11 cellular contexts compared by ENCODE assay signal in the genomic region with DNA sequence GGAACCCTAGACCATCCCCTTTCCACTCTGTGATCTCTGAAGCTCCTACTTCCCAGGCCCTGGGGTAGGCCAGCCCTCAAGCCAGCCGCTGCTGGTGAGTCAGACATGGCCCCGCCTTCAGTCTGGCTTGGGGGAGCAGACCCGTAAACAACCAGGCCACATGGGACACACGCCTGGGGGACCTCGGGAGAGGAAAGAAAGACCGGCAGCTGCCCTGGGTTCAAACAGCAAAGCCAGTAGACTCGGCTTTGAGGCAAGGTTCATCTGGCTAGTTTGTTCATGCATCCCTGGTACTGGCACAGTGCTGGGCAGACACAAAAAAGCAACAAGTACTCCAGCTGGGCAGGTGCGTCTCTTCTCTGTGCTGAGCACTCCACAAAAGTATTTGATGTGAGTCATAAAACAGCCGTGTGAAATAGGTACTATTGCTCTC.
DNase-seq lines count a peak whose midpoint lies in the region; ATAC-seq, FAIRE-seq and TF ChIP-seq lines count a peak whose summit lies in the region.
"Had no signal": no experiment of that assay in that cellular context is flagged by ENCODE, and none has a peak within 500 bp of the region (broad histone marks: within the 10 kb centered on the region; RNA-seq: fewer than 3 reads in every experiment).

No MANE protein-coding gene starts in this region.

- H3K4me1 ChIP-seq in SK-N-SH (ENCODE audit: control insufficient read depth in 1 of 2, insufficient read depth in 2 of 2, low read depth in 1 of 2, low read length in 1 of 2): no peaks in the 10 kb centered on the region
- H3K4me1 ChIP-seq in upper lobe of right lung: no peaks in the 10 kb centered on the region

- 13% methylated on average over 9 of the region's 9 CpGs for WGBS in SK-N-SH (ENCODE audit: low lambda C conversion rate)

- H3K27me3 ChIP-seq in SK-N-SH (ENCODE audit: insufficient read depth) (peaks cover 11% of the 10 kb centered on the region), upper lobe of right lung (peaks cover 26% of the 10 kb centered on the region)

- ATAC-seq in SK-N-SH treated with all-trans-retinoic acid at 6 μM for 48 hours: peak; percentile 42; the same call in 2 of the 3 replicates
- ATAC-seq in upper lobe of right lung: peak; percentile 52
- ATAC-seq in left ventricle myocardium superior: no peak

- no peak overlapping the region for H3K4me2 ChIP-seq in SK-N-SH

- no peaks in the 10 kb centered on the region for H3K36me3 ChIP-seq in SK-N-SH (replicated peaks in 1 of 2; ENCODE audit: control insufficient read depth in 1 of 2, insufficient read depth in 2 of 2, low read length in 1 of 2)
- H3K36me3 ChIP-seq in upper lobe of right lung: no peaks in the 10 kb centered on the region

- DNase-seq in SK-N-SH: no peak
- DNase-seq in NCI-H774 (lab: John Stamatoyannopoulos, UW): peak; percentile 35
- DNase-seq in fibroblast of villous mesenchyme (ENCODE audit: low read depth): peak; percentile 48
- no peak for DNase-seq in upper lobe of right lung
- DNase-seq in cardiac septum (ENCODE audit: low spot score): no peak
- DNase-seq in left ventricle myocardium superior: no peak
- DNase-seq in RCC 7860 (ENCODE audit: low spot score): no peak
- DNase-seq: activated T-cell treated with anti-CD3 and anti-CD28 coated beads for 4 hours; stimulated activated CD8-positive, alpha-beta memory T cell treated with anti-CD3 and anti-CD28 coated beads, Interleukin-4, amount 100 ng/mL, for 48 hours had no signal

- H3K9me3 ChIP-seq in SK-N-SH (no peaks in the 10 kb centered on the region), upper lobe of right lung (no peaks in the 10 kb centered on the region)

- no peak for TF ChIP-seq CTCF in SK-N-SH (IDR thresholded peaks at IDR 0.05)
- TF ChIP-seq CTCF in fibroblast of villous mesenchyme (IDR thresholded peaks at IDR 0.05; ENCODE audit: insufficient read depth, low read depth, low read length): no peak
- no peak for TF ChIP-seq CTCF in upper lobe of right lung (IDR thresholded peaks at IDR 0.05)

- no peak for FAIRE-seq in RCC 7860 (lab: Jason Lieb, UNC)

- POLR2A ChIA-PET in SK-N-SH (lab: Yijun Ruan, JAX): no interaction called here

- TF ChIP-seq EP300 in SK-N-SH (IDR thresholded peaks at IDR 0.05; ENCODE audit: borderline replicate concordance in 1 of 2, low read depth in 1 of 2, low read length in 1 of 2): no peak

- H4K20me1 ChIP-seq in SK-N-SH (ENCODE audit: insufficient read depth): no peaks in the 10 kb centered on the region

- intact Hi-C loops in upper lobe of right lung (cut with DNase I) (no loop called here), cardiac septum (cut with DNase I) (no loop called here), left ventricle myocardium superior (cut with micrococcal nuclease) (no loop called here)

- CTCF ChIA-PET in SK-N-SH (lab: Yijun Ruan, JAX): interaction anchor here (1.0 to 3.2 kb wide), 2 partner anchors 11 to 14 kb away, joined by 3 to 10 read pairs; no protein-coding TSS in a partner anchor

- H3K9ac ChIP-seq in SK-N-SH: no peak overlapping the region

- no peak overlapping the region for H2AFZ ChIP-seq in SK-N-SH (ENCODE audit: low read depth)

- H3K27ac ChIP-seq in SK-N-SH (ENCODE audit: low read depth in 2 of 2, low read length in 1 of 2): no peak overlapping the region
- H3K27ac ChIP-seq in upper lobe of right lung: no peak overlapping the region
- H3K27ac ChIP-seq: skin epidermis had no signal

- no peak overlapping the region for H3K4me3 ChIP-seq in SK-N-SH (ENCODE audit: low read depth in 2 of 2, low read length in 1 of 2)
- no peak overlapping the region for H3K4me3 ChIP-seq in fibroblast of villous mesenchyme (ENCODE audit: low read depth, low read length)
- no peak overlapping the region for H3K4me3 ChIP-seq in upper lobe of right lung
- H3K4me3 ChIP-seq: skin epidermis had no signal

- no peaks in the 10 kb centered on the region for H3K79me2 ChIP-seq in SK-N-SH (ENCODE audit: insufficient read depth)

- H3F3A ChIP-seq in SK-N-SH (replicated peaks; ENCODE audit: insufficient read depth): peaks cover 3% of the 10 kb centered on the region

- no peak for TF ChIP-seq RAD21 in SK-N-SH (IDR thresholded peaks at IDR 0.05; ENCODE audit: low read length)

- no peaks in the 10 kb centered on the region for H3K9me2 ChIP-seq in SK-N-SH

TF ChIP-seq in SK-N-SH treated with all-trans-retinoic acid at 6 μM for 48 hours, 23 proteins besides CTCF, POLR2A, EP300 and RAD21 (continues in another document):
- TF ChIP-seq, protein P1, sequence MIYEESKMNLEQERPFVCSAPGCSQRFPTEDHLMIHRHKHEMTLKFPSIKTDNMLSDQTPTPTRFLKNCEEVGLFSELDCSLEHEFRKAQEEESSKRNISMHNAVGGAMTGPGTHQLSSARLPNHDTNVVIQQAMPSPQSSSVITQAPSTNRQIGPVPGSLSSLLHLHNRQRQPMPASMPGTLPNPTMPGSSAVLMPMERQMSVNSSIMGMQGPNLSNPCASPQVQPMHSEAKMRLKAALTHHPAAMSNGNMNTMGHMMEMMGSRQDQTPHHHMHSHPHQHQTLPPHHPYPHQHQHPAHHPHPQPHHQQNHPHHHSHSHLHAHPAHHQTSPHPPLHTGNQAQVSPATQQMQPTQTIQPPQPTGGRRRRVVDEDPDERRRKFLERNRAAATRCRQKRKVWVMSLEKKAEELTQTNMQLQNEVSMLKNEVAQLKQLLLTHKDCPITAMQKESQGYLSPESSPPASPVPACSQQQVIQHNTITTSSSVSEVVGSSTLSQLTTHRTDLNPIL (CRISPR knock-in tag; IDR thresholded peaks at IDR 0.05; ENCODE audit: low read depth): no peak
- TF ChIP-seq ARNTL (CRISPR knock-in tag; IDR thresholded peaks at IDR 0.05; ENCODE audit: borderline replicate concordance, low read depth): no peak
- TF ChIP-seq ESRRG (CRISPR knock-in tag; IDR thresholded peaks at IDR 0.05): no peak
- TF ChIP-seq, protein P2, sequence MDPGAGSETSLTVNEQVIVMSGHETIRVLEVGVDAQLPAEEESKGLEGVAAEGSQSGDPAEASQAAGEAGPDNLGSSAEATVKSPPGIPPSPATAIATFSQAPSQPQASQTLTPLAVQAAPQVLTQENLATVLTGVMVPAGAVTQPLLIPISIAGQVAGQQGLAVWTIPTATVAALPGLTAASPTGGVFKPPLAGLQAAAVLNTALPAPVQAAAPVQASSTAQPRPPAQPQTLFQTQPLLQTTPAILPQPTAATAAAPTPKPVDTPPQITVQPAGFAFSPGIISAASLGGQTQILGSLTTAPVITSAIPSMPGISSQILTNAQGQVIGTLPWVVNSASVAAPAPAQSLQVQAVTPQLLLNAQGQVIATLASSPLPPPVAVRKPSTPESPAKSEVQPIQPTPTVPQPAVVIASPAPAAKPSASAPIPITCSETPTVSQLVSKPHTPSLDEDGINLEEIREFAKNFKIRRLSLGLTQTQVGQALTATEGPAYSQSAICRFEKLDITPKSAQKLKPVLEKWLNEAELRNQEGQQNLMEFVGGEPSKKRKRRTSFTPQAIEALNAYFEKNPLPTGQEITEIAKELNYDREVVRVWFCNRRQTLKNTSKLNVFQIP (CRISPR knock-in tag; IDR thresholded peaks at IDR 0.05; ENCODE audit: borderline replicate concordance, low read depth): no peak

TF ChIP-seq in SK-N-SH, 30 proteins besides CTCF, POLR2A, EP300 and RAD21:
- TF ChIP-seq REST (IDR thresholded peaks at IDR 0.05; ENCODE audit: low read depth, low read length) (no peak), GATA2 (CRISPR knock-in tag; IDR thresholded peaks at IDR 0.05) (no peak), SMC3 (IDR thresholded peaks at IDR 0.05; ENCODE audit: low read depth, low read length) (no peak), NFIC (IDR thresholded peaks at IDR 0.05; ENCODE audit: borderline replicate concordance) (no peak), JUND (IDR thresholded peaks at IDR 0.05) (no peak), SIN3A (IDR thresholded peaks at IDR 0.05; ENCODE audit: borderline replicate concordance, low read depth, low read length) (no peak), TAF1 (IDR thresholded peaks at IDR 0.05; ENCODE audit: borderline replicate concordance, low read depth, low read length) (no peak), MXI1 (IDR thresholded peaks at IDR 0.05; ENCODE audit: low read depth, low read length) (no peak), FOXJ3 (CRISPR knock-in tag; IDR thresholded peaks at IDR 0.05) (no peak)
- TF ChIP-seq, protein P3, sequence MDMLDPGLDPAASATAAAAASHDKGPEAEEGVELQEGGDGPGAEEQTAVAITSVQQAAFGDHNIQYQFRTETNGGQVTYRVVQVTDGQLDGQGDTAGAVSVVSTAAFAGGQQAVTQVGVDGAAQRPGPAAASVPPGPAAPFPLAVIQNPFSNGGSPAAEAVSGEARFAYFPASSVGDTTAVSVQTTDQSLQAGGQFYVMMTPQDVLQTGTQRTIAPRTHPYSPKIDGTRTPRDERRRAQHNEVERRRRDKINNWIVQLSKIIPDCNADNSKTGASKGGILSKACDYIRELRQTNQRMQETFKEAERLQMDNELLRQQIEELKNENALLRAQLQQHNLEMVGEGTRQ (IDR thresholded peaks at IDR 0.05; ENCODE audit: borderline replicate concordance, low read depth, low read length): no peak

Comparison
In these comparisons a context has a peak if more than half of its experiments do, and no peak if none do; other contexts are left out.
1. DNase-seq: peak in NCI-H774 (single experiment) and fibroblast of villous mesenchyme (single experiment); none in SK-N-SH (single experiment), upper lobe of right lung (single experiment), cardiac septum (single experiment), left ventricle myocardium superior (single experiment) and RCC 7860 (single experiment).